31 cellular contexts compared by ENCODE assay signal in the genomic region with DNA sequence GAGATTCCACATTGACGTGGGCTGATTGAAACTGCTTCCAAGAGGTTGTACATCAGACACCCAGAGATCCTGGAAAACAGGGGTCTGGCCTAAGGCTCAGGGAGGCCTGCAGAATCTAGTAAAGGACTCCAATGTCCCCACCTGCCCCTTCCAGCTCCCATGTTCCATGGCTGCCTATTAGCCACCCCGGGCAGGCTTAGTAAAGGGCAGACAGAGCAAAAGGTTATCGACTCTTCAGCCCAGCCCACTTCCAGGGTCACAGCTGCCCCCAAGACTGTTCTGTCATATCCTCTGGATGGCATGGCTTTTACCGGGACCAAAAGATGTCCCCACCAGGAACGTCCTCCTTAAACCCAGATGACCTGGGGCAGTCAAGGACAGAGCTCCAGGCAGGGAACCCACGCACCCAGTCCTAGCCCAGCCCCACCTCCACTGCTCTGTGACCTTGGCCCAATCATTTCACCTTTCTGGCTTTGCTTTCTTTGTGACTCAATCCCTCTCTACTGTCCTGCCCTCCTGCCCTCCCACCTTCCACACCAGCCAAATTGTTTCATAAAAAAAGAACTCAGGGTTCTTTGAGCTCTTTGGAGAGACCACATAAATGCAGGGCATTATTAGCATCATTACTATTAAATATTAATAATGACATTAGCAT. TPM values are rescaled to one million over a fixed set of nuclear protein-coding genes. Genes with fewer than 3 reads are reported as not detected.
"Had no signal": no experiment of that assay in that cellular context is flagged by ENCODE, and none has a peak within 500 bp of the region (broad histone marks: within the 10 kb centered on the region; RNA-seq: fewer than 3 reads in every experiment).

No MANE protein-coding gene starts in this region.

- H3K36me3 ChIP-seq: colonic mucosa, esophagus muscularis mucosa, gastroesophageal sphincter, left ventricle myocardium inferior, lower lobe of right lung, thoracic aorta, tibial nerve, upper lobe of left lung had no signal

- H3K79me2 ChIP-seq: parathyroid adenoma had no signal

- H3K27ac ChIP-seq: colonic mucosa, esophagus muscularis mucosa, foreskin keratinocyte, gastroesophageal sphincter, left ventricle myocardium inferior, lower lobe of right lung, parathyroid adenoma, thoracic aorta, tibial nerve, upper lobe of left lung had no signal

- FAIRE-seq: endothelial cell of umbilical vein, keratinocyte, urothelium cell line had no signal

- H3K4me1 ChIP-seq: colonic mucosa, foreskin keratinocyte, lower lobe of right lung, parathyroid adenoma had no signal

- H3K9ac ChIP-seq: parathyroid adenoma had no signal

- H2AFZ ChIP-seq: parathyroid adenoma had no signal

- H3K4me2 ChIP-seq: smooth muscle cell had no signal

- ATAC-seq: foreskin keratinocyte; gastroesophageal sphincter; lower lobe of right lung; naive thymus-derived CD8-positive, alpha-beta T cell; sciatic nerve; stimulated activated naive CD8-positive, alpha-beta T cell treated with anti-CD3 and anti-CD28 coated beads, Interleukin-15, amount 100 ng/mL, for 72 hours had no signal

- H3K9me3 ChIP-seq: colonic mucosa, esophagus muscularis mucosa, gastroesophageal sphincter, left ventricle myocardium inferior, lower lobe of right lung, thoracic aorta, tibial nerve, upper lobe of left lung had no signal

- H3K4me3 ChIP-seq: colonic mucosa, esophagus muscularis mucosa, gastroesophageal sphincter, left ventricle myocardium inferior, lower lobe of right lung, smooth muscle cell, thoracic aorta, tibial nerve, upper lobe of left lung had no signal

- DNase-seq: central memory CD4-positive, alpha-beta T cell; colonic mucosa; effector memory CD4-positive, alpha-beta T cell; foreskin keratinocyte; glutamatergic neuron; left ventricle myocardium inferior; lower lobe of right lung; naive thymus-derived CD8-positive, alpha-beta T cell; nephron progenitor cell; stimulated activated CD4-positive, alpha-beta T cell treated with anti-CD3 and anti-CD28 coated beads, Interleukin-12 subunit alpha, Interleukin-12 subunit beta, amount 100 ng/mL, for 4 hours; stimulated activated CD4-positive, alpha-beta T cell treated with anti-CD3 and anti-CD28 coated beads, Interleukin-1b, Interleukin-23, amount 100 ng/mL, for 48 hours; stimulated activated CD4-positive, alpha-beta T cell treated with anti-CD3 and anti-CD28 coated beads, Interleukin-4, amount 100 ng/mL, for 1 hour; stimulated activated CD8-positive, alpha-beta memory T cell treated with anti-CD3 and anti-CD28 coated beads, Interleukin-4, amount 100 ng/mL, for 48 hours; stimulated activated naive CD4-positive, alpha-beta T cell; stimulated activated naive CD8-positive, alpha-beta T cell treated with anti-CD3 and anti-CD28 coated beads, Interleukin-15, amount 100 ng/mL, for 72 hours; upper lobe of left lung had no signal

RNA-seq across cellular contexts. Expression of gene CNTN2, which starts 4.8 kb away (rescaled TPM):
- total RNA-seq: endothelial cell of umbilical vein; epithelial cell of proximal tubule; fibroblast of lung; foreskin keratinocyte; lower lobe of right lung; mesenteric fat pad; myocyte; naive thymus-derived CD8-positive, alpha-beta T cell; progenitor cell of endocrine pancreas; smooth muscle cell; upper lobe of left lung had no signal
- polyA plus RNA-seq: endothelial cell of umbilical vein; fibroblast of lung; foreskin keratinocyte; keratinocyte; naive thymus-derived CD8-positive, alpha-beta T cell; smooth muscle cell had no signal
